Comparison of ENCODE assay signal across 22 cellular contexts in genomic region chr16:86930663-86931062, GRCh38.
DNase-seq lines count a peak whose midpoint lies in the region; ATAC-seq, FAIRE-seq and TF ChIP-seq lines count a peak whose summit lies in the region.
"Had no signal": no experiment of that assay in that cellular context is flagged by ENCODE, and none has a peak within 500 bp of the region (broad histone marks: within the 10 kb centered on the region; RNA-seq: fewer than 3 reads in every experiment).

No MANE protein-coding gene starts in this region.

- H3K27me3 ChIP-seq in astrocyte (ENCODE audit: insufficient read depth, low read length), result no peaks in the 10 kb centered on the region
- H3K27me3 ChIP-seq in smooth muscle cell (ENCODE audit: low read depth), result no peaks in the 10 kb centered on the region

- H3K4me1 ChIP-seq in astrocyte (ENCODE audit: insufficient read depth, low read length) (peaks cover 56% of the 10 kb centered on the region), mesodermal cell (ENCODE audit: control insufficient read depth, insufficient read depth, low read length, poor library complexity, severe bottlenecking) (peaks cover 38% of the 10 kb centered on the region), smooth muscle cell (ENCODE audit: low read depth) (peaks cover 16% of the 10 kb centered on the region)
- H3K4me1 ChIP-seq: BE2C had no signal

- peaks cover 3% of the 10 kb centered on the region for H3K9me3 ChIP-seq in astrocyte (ENCODE audit: insufficient read depth, low read depth, low read length)
- peaks cover 6% of the 10 kb centered on the region for H3K9me3 ChIP-seq in mesodermal cell (ENCODE audit: control insufficient read depth, low read length)
- no peaks in the 10 kb centered on the region for H3K9me3 ChIP-seq in smooth muscle cell (replicated peaks; ENCODE audit: low read depth)
- H3K9me3 ChIP-seq: BE2C had no signal

- FAIRE-seq in HTR-8/SVneo (lab: Jason Lieb, UNC) (peak; percentile 49), astrocyte (lab: Jason Lieb, UNC) (no peak)
- FAIRE-seq: H54 had no signal

- H3K27ac ChIP-seq in astrocyte (ENCODE audit: low read depth, low read length), result peak overlapping the region; percentile 95
- peak overlapping the region; percentile 98 for H3K27ac ChIP-seq in mesodermal cell (ENCODE audit: low read depth, low read length, severe bottlenecking)
- H3K27ac ChIP-seq in smooth muscle cell (ENCODE audit: low read depth), result peak overlapping the region; percentile 97
- H3K27ac ChIP-seq: HL-60 had no signal

- H3K79me2 ChIP-seq in astrocyte (ENCODE audit: insufficient read depth, low read length) (peaks cover 10% of the 10 kb centered on the region), smooth muscle cell (ENCODE audit: low read depth) (no peaks in the 10 kb centered on the region)

- H3K4me3 ChIP-seq in astrocyte (ENCODE audit: insufficient read depth, low read depth, low read length) (no peak overlapping the region), mesodermal cell (ENCODE audit: extremely low read depth, insufficient read depth, low read length, poor library complexity, severe bottlenecking) (no peak overlapping the region), smooth muscle cell (no peak overlapping the region)

- H3F3A ChIP-seq in smooth muscle cell (ENCODE audit: low read depth), result peaks cover 9% of the 10 kb centered on the region

- POLR2A ChIA-PET in naive thymus-derived CD8-positive, alpha-beta T cell (lab: Charles Lee), result no interaction called here

- peaks cover 4% of the 10 kb centered on the region for H3K9me3 Mint-ChIP-seq in astrocyte (ENCODE audit: unreplicated experiment)
- peaks cover 0 to 10% (median 0%) of the 10 kb centered on the region in 9 donors for H3K9me3 Mint-ChIP-seq in naive thymus-derived CD8-positive, alpha-beta T cell

- no peak for TF ChIP-seq CTCF in astrocyte (IDR thresholded peaks at IDR 0.05; ENCODE audit: insufficient read depth, low read depth, low read length)
- no peak for TF ChIP-seq CTCF in smooth muscle cell (IDR thresholded peaks at IDR 0.05; ENCODE audit: borderline replicate concordance, insufficient read depth, poor library complexity, severe bottlenecking)

- H3K4me2 ChIP-seq in astrocyte (ENCODE audit: low read length) (peak overlapping the region; percentile 64), smooth muscle cell (no peak overlapping the region)

- H3K36me3 Mint-ChIP-seq in astrocyte (ENCODE audit: low read depth, unreplicated experiment), result peaks cover 2% of the 10 kb centered on the region
- H3K36me3 Mint-ChIP-seq in naive thymus-derived CD8-positive, alpha-beta T cell, result no peaks in the 10 kb centered on the region
- H3K36me3 Mint-ChIP-seq: CD14-positive monocyte had no signal

- WGBS in mesodermal cell (ENCODE audit: insufficient coverage in 2 of 2), 2 experiments, result 89 to 96% methylated on average over 3 to 4 of the region's 6 CpGs
- WGBS in smooth muscle cell (ENCODE audit: low lambda C conversion rate), result 86% methylated on average over 5 of the region's 6 CpGs

- H3K9ac ChIP-seq in astrocyte (ENCODE audit: low read length), result peak overlapping the region; percentile 83
- H3K9ac ChIP-seq in smooth muscle cell (ENCODE audit: low read depth), result peak overlapping the region; percentile 89

- ATAC-seq in naive thymus-derived CD8-positive, alpha-beta T cell, result no peak

- H3K4me3 Mint-ChIP-seq in astrocyte (ENCODE audit: unreplicated experiment), result no peak overlapping the region
- H3K4me3 Mint-ChIP-seq in naive thymus-derived CD8-positive, alpha-beta T cell, result no peak overlapping the region

- peaks cover 13% of the 10 kb centered on the region for H3K27me3 Mint-ChIP-seq in astrocyte (ENCODE audit: low read depth, unreplicated experiment)
- peaks cover 17 to 62% (median 37%) of the 10 kb centered on the region in 5 donors for H3K27me3 Mint-ChIP-seq in naive thymus-derived CD8-positive, alpha-beta T cell

- no peak for DNase-seq in HTR-8/SVneo (ENCODE audit: insufficient read length, low spot score)
- DNase-seq in astrocyte (ENCODE audit: low read depth), result no peak
- no peak for DNase-seq in smooth muscle cell (lab: John Stamatoyannopoulos, UW; ENCODE audit: unreplicated experiment)
- DNase-seq in activated CD4-positive, alpha-beta T cell treated with anti-CD3 and anti-CD28 coated beads for 4 hours, result no peak
- no peak for DNase-seq in NCI-H510A treated with DMSO at 0.1 percent for 48 hours (lab: John Stamatoyannopoulos, UW)
- no peak for DNase-seq in naive thymus-derived CD8-positive, alpha-beta T cell
- DNase-seq: ACHN, BE2C, DMS153, DND-41, KBM-7, MV-4-11, NCI-H146, NCI-H2029, NCI-H446, NCI-H526 treated with DMSO at 0.1 percent for 48 hours, RPMI8226, SHP77 had no signal

- H3K36me3 ChIP-seq in astrocyte (ENCODE audit: insufficient read depth, low read length) (no peaks in the 10 kb centered on the region), mesodermal cell (ENCODE audit: control insufficient read depth, insufficient read depth, low read length) (no peaks in the 10 kb centered on the region), smooth muscle cell (ENCODE audit: low read depth) (no peaks in the 10 kb centered on the region)
- H3K36me3 ChIP-seq: BE2C had no signal

- H4K20me1 ChIP-seq in astrocyte (ENCODE audit: insufficient read depth, low read length), result no peaks in the 10 kb centered on the region
- H4K20me1 ChIP-seq in smooth muscle cell (ENCODE audit: low read depth), result no peaks in the 10 kb centered on the region

- no peak overlapping the region for H2AFZ ChIP-seq in astrocyte (ENCODE audit: low read depth, low read length)
- H2AFZ ChIP-seq in smooth muscle cell (ENCODE audit: low read depth), result no peak overlapping the region

- no peak overlapping the region for H3K27ac Mint-ChIP-seq in astrocyte (ENCODE audit: unreplicated experiment)
- no peak overlapping the region for H3K27ac Mint-ChIP-seq in naive thymus-derived CD8-positive, alpha-beta T cell
- H3K27ac Mint-ChIP-seq: CD14-positive monocyte had no signal

- peaks cover 4% of the 10 kb centered on the region for H3K4me1 Mint-ChIP-seq in astrocyte (ENCODE audit: low read depth, unreplicated experiment)
- peaks cover 0 to 5% (median 1%) of the 10 kb centered on the region in 4 donors for H3K4me1 Mint-ChIP-seq in naive thymus-derived CD8-positive, alpha-beta T cell
- H3K4me1 Mint-ChIP-seq: CD14-positive monocyte had no signal
